9 cellular contexts compared by ENCODE assay signal in genomic region chrX:12970691-12971202, GRCh38. TPM values are rescaled to one million over a fixed set of nuclear protein-coding genes. Genes with fewer than 3 reads are reported as not detected.
DNase-seq lines count a peak whose midpoint lies in the region; ATAC-seq, FAIRE-seq and TF ChIP-seq lines count a peak whose summit lies in the region.
"Had no signal": no experiment of that assay in that cellular context is flagged by ENCODE, and none has a peak within 500 bp of the region (broad histone marks: within the 10 kb centered on the region; RNA-seq: fewer than 3 reads in every experiment).

No MANE protein-coding gene starts in this region.

- peaks cover 19 to 40% of the 10 kb centered on the region in 2 experiments; a peak in 4 of 5 replicates for H3K4me1 ChIP-seq in K562 (replicated peaks in 1 of 2; ENCODE audit: control insufficient read depth in 2 of 2, insufficient read depth in 2 of 2, low read length in 2 of 2)

- 17% methylated on average over 9 of the region's 11 CpGs for WGBS in K562 (ENCODE audit: insufficient coverage, low coverage, missing lambda C conversion rate)

- 0 out of 2 replicates have a peak, but pooled peaks cover 3% of the 10 kb centered on the region for H4K20me1 ChIP-seq in K562 (replicated peaks; ENCODE audit: control insufficient read depth, insufficient read depth, low read length)

- peak overlapping the region; percentile 55 to 75; a peak in 3 of 4 replicates for H3K9ac ChIP-seq in K562 (ENCODE audit: insufficient read depth in 1 of 2, low read depth in 2 of 2, low read length in 2 of 2)

- H3K27ac ChIP-seq in K562 (ENCODE audit: extremely low read depth, low read depth, low read length) = peak overlapping the region; percentile 62

- peak; percentile 60 to 66 (median 64) for TF ChIP-seq CTCF in K562 (IDR thresholded peaks at IDR 0.05 in 2 of 3, conservative IDR thresholded peaks at IDR 0.05 in 1 of 3; ENCODE audit: insufficient read depth in 2 of 3, low read depth in 1 of 3, low read length in 3 of 3)

- H2AFZ ChIP-seq in K562 (ENCODE audit: low read depth, low read length) = peak overlapping the region; percentile 93

- no peaks in the 10 kb centered on the region for H3K27me3 ChIP-seq in K562 (ENCODE audit: control insufficient read depth in 2 of 2, insufficient read depth in 2 of 2, low read length in 2 of 2)

- peak; percentile 75 to 80 for TF ChIP-seq RAD21 in K562 (CRISPR knock-in tag; conservative IDR thresholded peaks at IDR 0.05 in 1 of 2, IDR thresholded peaks at IDR 0.05 in 1 of 2)

- no peaks in the 10 kb centered on the region; the same call in 2 of the 3 replicates for H3K36me3 ChIP-seq in K562 (ENCODE audit: control insufficient read depth, insufficient read depth, low read length)

- H3K4me2 ChIP-seq in K562 (ENCODE audit: insufficient read depth, low read length) = peak overlapping the region; percentile 65

- no peak overlapping the region for H3K4me3 ChIP-seq in K562

- peak overlapping the region; percentile 60 to 82 for H3K4me3 Mint-ChIP-seq in stimulated activated naive B cell treated with anti-CD40 and anti-IgM and Interleukin-4, amounts not matched to agents 10 μg/mL and 1 μg/mL and 100 μg/mL, for 72 hours

- H3K9me3 ChIP-seq in K562 (replicated peaks; ENCODE audit: control insufficient read depth, insufficient read depth, low read depth, low read length) = no peaks in the 10 kb centered on the region

- no TSS peak for BruUV-seq in K562 (replicated peaks; lab: Mats Ljungman, UMichigan)

- FAIRE-seq in K562 (lab: Jason Lieb, UNC) (peak; percentile 56), islet of Langerhans (lab: Jason Lieb, UNC) (peak; percentile 38)
- FAIRE-seq: endometrium had no signal

- peaks cover 17% of the 10 kb centered on the region for H3K79me2 ChIP-seq in K562 (ENCODE audit: control insufficient read depth, insufficient read depth, low read length)

- POLR2A ChIA-PET in K562 (lab: Yijun Ruan, JAX) = no interaction called here

- peaks cover 0 to 10% of the 10 kb centered on the region in 2 donors for H3K27me3 Mint-ChIP-seq in stimulated activated naive B cell treated with anti-CD40 and anti-IgM and Interleukin-4, amounts not matched to agents 10 μg/mL and 1 μg/mL and 100 μg/mL, for 72 hours

- no peaks in the 10 kb centered on the region for H3K9me3 Mint-ChIP-seq in stimulated activated naive B cell treated with anti-CD40 and anti-IgM and Interleukin-4, amounts not matched to agents 10 μg/mL and 1 μg/mL and 100 μg/mL, for 72 hours

- peaks cover 31 to 46% of the 10 kb centered on the region in 2 donors for H3K4me1 Mint-ChIP-seq in stimulated activated naive B cell treated with anti-CD40 and anti-IgM and Interleukin-4, amounts not matched to agents 10 μg/mL and 1 μg/mL and 100 μg/mL, for 72 hours

- DNase-seq in activated gamma-delta T cell treated with Interleukin-2 at 50 U/mL for 16 hours (peak; percentile 43), activated gamma-delta T cell (lab: John Stamatoyannopoulos, UW) (no peak), K562 (ENCODE audit: extremely low read depth in 1 of 4, low spot score in 3 of 4) (peak in 2 of 4 experiments; percentile 54 to 66)
- no peak for DNase-seq in stimulated activated naive B cell treated with anti-CD40 and anti-IgM and Interleukin-4, amounts not matched to agents 10 μg/mL and 1 μg/mL and 100 μg/mL, for 72 hours

- peak overlapping the region; percentile 95 for H3K27ac Mint-ChIP-seq in stimulated activated naive B cell treated with anti-CD40 and anti-IgM and Interleukin-4, amounts not matched to agents 10 μg/mL and 1 μg/mL and 100 μg/mL, for 72 hours

- TF ChIP-seq POLR2A in K562 (conservative IDR thresholded peaks at IDR 0.05) = no peak

- intact Hi-C loops in K562 (cut with micrococcal nuclease) = loop anchor here (5.0 kb wide), 1 partner anchor 517 kb away; no protein-coding TSS in a partner anchor

- in situ Hi-C loops in K562 (cut with MboI) = loop anchor here (25.0 kb wide), 1 partner anchor 692 kb away; the partner anchor contains the start of gene TCEANC

- no peaks in the 10 kb centered on the region for H3K9me1 ChIP-seq in K562 (ENCODE audit: control insufficient read depth, insufficient read depth, low read length)

- no peak for TF ChIP-seq EP300 in K562 (IDR thresholded peaks at IDR 0.05; ENCODE audit: low read length)

- H3K36me3 Mint-ChIP-seq in stimulated activated naive B cell treated with anti-CD40 and anti-IgM and Interleukin-4, amounts not matched to agents 10 μg/mL and 1 μg/mL and 100 μg/mL, for 72 hours = peaks cover 11 to 17% of the 10 kb centered on the region in 2 donors

- ATAC-seq in K562 (peak; percentile 34), HG03135 (IDR thresholded peaks at IDR 0.05; ENCODE audit: unreplicated experiment) (no peak), GM18861 (IDR thresholded peaks at IDR 0.05; ENCODE audit: unreplicated experiment) (no peak)
- peak in 1 of 2 donors; percentile 18 for ATAC-seq in stimulated activated naive B cell treated with anti-CD40 and anti-IgM and Interleukin-4, amounts not matched to agents 10 μg/mL and 1 μg/mL and 100 μg/mL, for 72 hours (replicated peaks)

- CTCF ChIA-PET in K562 (lab: Yijun Ruan, JAX; ENCODE audit: low intra/inter-chr PET ratio) = no interaction called here

TF ChIP-seq in PFSK-1, 5 proteins besides CTCF, POLR2A, EP300 and RAD21:
- TF ChIP-seq POLR2AphosphoS5 (IDR thresholded peaks at IDR 0.05; ENCODE audit: low read depth, low read length) (no peak), SIN3A (IDR thresholded peaks at IDR 0.05; ENCODE audit: borderline replicate concordance, insufficient read depth, low read length) (0 out of 2 replicates have a peak, but pooled peaks have one; percentile 52), TAF1 (IDR thresholded peaks at IDR 0.05; ENCODE audit: borderline replicate concordance, insufficient read depth, low read length) (no peak)

TF ChIP-seq in K562, 482 proteins besides CTCF, POLR2A, EP300 and RAD21 (continues in another document):
- TF ChIP-seq HNRNPLL (IDR thresholded peaks at IDR 0.05; ENCODE audit: low read depth, low read length, poor library complexity, severe bottlenecking) (peak; percentile 74), L3MBTL2 (IDR thresholded peaks at IDR 0.05) (peak; percentile 35; the same call in 1 of the 2 replicates), CBX8 (IDR thresholded peaks at IDR 0.05; ENCODE audit: borderline replicate concordance, extremely low read depth, low read depth, low read length, poor library complexity, severe bottlenecking) (no peak), BACH1 (tag; IDR thresholded peaks at IDR 0.05) (0 out of 2 replicates have a peak, but pooled peaks have one; percentile 29), GATAD2A (IDR thresholded peaks at IDR 0.05) (0 out of 2 replicates have a peak, but pooled peaks have one; percentile 18), DEAF1 (CRISPR knock-in tag; IDR thresholded peaks at IDR 0.05) (peak; percentile 74), VEZF1 (CRISPR knock-in tag; IDR thresholded peaks at IDR 0.05) (0 out of 2 replicates have a peak, but pooled peaks have one; percentile 15), CBX3 (IDR thresholded peaks at IDR 0.05; ENCODE audit: borderline replicate concordance in 1 of 2, low read length in 2 of 2) (no peak), BRD9 (IDR thresholded peaks at IDR 0.05; ENCODE audit: low read depth, partially characterized antibody) (peak; percentile 90), ELF1 (tag; IDR thresholded peaks at IDR 0.05) (peak; percentile 74), ZNF175 (CRISPR knock-in tag; IDR thresholded peaks at IDR 0.05; ENCODE audit: low read depth) (peak; percentile 72; the same call in 1 of the 2 replicates), ZNF695 (CRISPR knock-in tag; IDR thresholded peaks at IDR 0.05) (no peak)

RNA-seq across cellular contexts. Expression of gene TMSB4X, which starts 4.2 kb away (rescaled TPM):
- 1,944 TPM for polyA plus RNA-seq in PFSK-1 (2012; ENCODE audit: insufficient read length, low read depth)
- total RNA-seq in K562 (2011; cell fraction: chromatin; rRNA removed; ENCODE audit: low replicate concordance) = 101 and 112 TPM in 2 replicates
- total RNA-seq in K562 (2011; cell fraction: nucleolus; rRNA removed) = 168 and 187 TPM in 2 replicates
- 227 and 306 TPM in 2 replicates for total RNA-seq in K562 (2011; cell fraction: nucleoplasm; rRNA removed)
- total RNA-seq in K562 (2014; rRNA removed) = 1,035 and 1,094 TPM in 2 replicates
- 1,529 and 1,745 TPM in 2 replicates for total RNA-seq in K562 (2014; rRNA removed; fragmentation: Illumina TruSeq; extraction: Trizol)
- total RNA-seq in K562 (2015; rRNA removed; fragmentation: Illumina TruSeq; extraction: Trizol) = 1,145 and 1,178 TPM in 2 replicates
- total RNA-seq in K562 (2021) = 1,266 and 1,292 TPM in 2 replicates
- 1,337 and 1,853 TPM in 2 replicates for polyA plus RNA-seq in K562 (2011; rRNA removed)
- polyA plus RNA-seq in K562 (2011; cell fraction: cytosol; rRNA removed) = 358 and 852 TPM in 2 replicates
- 404 and 705 TPM in 2 replicates for polyA plus RNA-seq in K562 (2011; cell fraction: nucleus; rRNA removed)
- 2,539 and 2,674 TPM in 2 replicates for polyA plus RNA-seq in K562 (2012)
- 1,680 and 2,424 TPM in 2 replicates for polyA plus RNA-seq in K562 (2014; fragmentation: Illumina TruSeq; extraction: Trizol)
- polyA plus RNA-seq in K562 (2014; fragmentation: Nextera tagmentation; extraction: Ambion mirVana) = 1,000 to 10,000 TPM; 1,688 to 2,035 TPM
- polyA plus RNA-seq in K562 (2014; rRNA removed) = 1,576 and 1,785 TPM in 2 replicates
- 876 and 1,337 TPM in 2 replicates for polyA minus RNA-seq in K562 (2011; rRNA and poly(A)+ RNA removed)
- polyA minus RNA-seq in K562 (2011; cell fraction: cytosol; rRNA and poly(A)+ RNA removed) = 265 and 346 TPM in 2 replicates
- polyA minus RNA-seq in K562 (2011; cell fraction: nucleus; rRNA and poly(A)+ RNA removed) = 112 and 295 TPM in 2 replicates
